In genomic region chr16:4261557-4262172, GRCh38 we compare ENCODE assay signal across 8 cellular contexts. TPM values are rescaled to one million over a fixed set of nuclear protein-coding genes. Genes with fewer than 3 reads are reported as not detected.
A peak's percentile ranks its signal among the peaks of the same experiment; 100 is the strongest.
DNase-seq lines count a peak whose midpoint lies in the region; ATAC-seq and TF ChIP-seq lines count a peak whose summit lies in the region.

No MANE protein-coding gene starts in this region.

- H3K4me1 Mint-ChIP-seq in activated T-cell treated with anti-CD3 and anti-CD28 coated beads, Interleukin-2, amount 50 U/mL, for 72 hours (ENCODE audit: low read depth) = peaks cover 11% of the 10 kb centered on the region

- H3K4me3 Mint-ChIP-seq in activated T-cell treated with anti-CD3 and anti-CD28 coated beads, Interleukin-2, amount 50 U/mL, for 72 hours = no peak overlapping the region

- no peak overlapping the region for H3K9ac ChIP-seq in KMS-11

- DNase-seq in COLO668 (lab: John Stamatoyannopoulos, UW; ENCODE audit: unreplicated experiment) = peak; percentile 38
- peak; percentile 54 to 65 for DNase-seq in activated T-cell treated with anti-CD3 and anti-CD28 coated beads, Interleukin-2, amount 50 U/mL, for 72 hours
- peak; percentile 37 for DNase-seq in hepatic stellate cell (ENCODE audit: low spot score)
- DNase-seq in stimulated activated CD8-positive, alpha-beta memory T cell treated with anti-CD3 and anti-CD28 coated beads, Interleukin-15, amount 100 ng/mL, for 48 hours (ENCODE audit: low read depth in 2 of 2) = peak; percentile 19 to 25
- no peak for DNase-seq in SW480 (ENCODE audit: low spot score)

- peak; percentile 72 for TF ChIP-seq CTCF in KMS-11 (conservative IDR thresholded peaks at IDR 0.05; ENCODE audit: low read depth, low read length)

- H3K4me3 ChIP-seq in KMS-11 (IDR thresholded peaks at IDR 0.05; ENCODE audit: insufficient read depth, low read depth, low read length) = no peak overlapping the region

- H4K20me1 ChIP-seq in KMS-11 (ENCODE audit: insufficient read depth) = peaks cover 5% of the 10 kb centered on the region; the same call in 1 of the 2 replicates

- H3K27me3 ChIP-seq in KMS-11 (ENCODE audit: insufficient read depth, low read depth) = no peaks in the 10 kb centered on the region

- H3K27ac Mint-ChIP-seq in activated T-cell treated with anti-CD3 and anti-CD28 coated beads, Interleukin-2, amount 50 U/mL, for 72 hours = no peak overlapping the region

- no peak overlapping the region for H3K4me2 ChIP-seq in KMS-11

- H3K79me2 ChIP-seq in KMS-11 (ENCODE audit: insufficient read depth, low read depth) = peaks cover 51% of the 10 kb centered on the region

- ATAC-seq in activated T-cell treated with anti-CD3 and anti-CD28 coated beads, Interleukin-2, amount 50 U/mL, for 72 hours (replicated peaks in 1 of 2) = peak; percentile 73 to 74
- ATAC-seq in HG03342 (IDR thresholded peaks at IDR 0.05; ENCODE audit: unreplicated experiment) (no peak), HG03025 (IDR thresholded peaks at IDR 0.05; ENCODE audit: low FRiP score, unreplicated experiment) (no peak)

- H2AFZ ChIP-seq in KMS-11 (ENCODE audit: low read depth) = no peak overlapping the region

- H3K27me3 Mint-ChIP-seq in activated T-cell treated with anti-CD3 and anti-CD28 coated beads, Interleukin-2, amount 50 U/mL, for 72 hours (ENCODE audit: low read depth) = no peaks in the 10 kb centered on the region

- peaks cover 2 to 9% of the 10 kb centered on the region in 2 donors for H3K36me3 Mint-ChIP-seq in activated T-cell treated with anti-CD3 and anti-CD28 coated beads, Interleukin-2, amount 50 U/mL, for 72 hours (ENCODE audit: insufficient read depth in 2 of 2)

- no peaks in the 10 kb centered on the region for H3K4me1 ChIP-seq in KMS-11 (ENCODE audit: low read depth, poor library complexity, severe bottlenecking)

- peaks cover 16% of the 10 kb centered on the region; the same call in 1 of the 2 replicates for H3K36me3 ChIP-seq in KMS-11 (ENCODE audit: insufficient read depth)

- no peaks in the 10 kb centered on the region for H3K9me3 Mint-ChIP-seq in activated T-cell treated with anti-CD3 and anti-CD28 coated beads, Interleukin-2, amount 50 U/mL, for 72 hours

- no peak overlapping the region for H3K27ac ChIP-seq in KMS-11

RNA-seq across cellular contexts. Expression of gene TFAP4, which starts 11.2 kb away (rescaled TPM):
- total RNA-seq in activated T-cell treated with anti-CD3 and anti-CD28 coated beads, Interleukin-2, amount 50 U/mL, for 72 hours = 10 to 100 TPM; 17.8 to 27.2 TPM

RNA-seq across cellular contexts. Expression of gene SRL, which starts 19.8 kb away (rescaled TPM):
- not detected for total RNA-seq in activated T-cell treated with anti-CD3 and anti-CD28 coated beads, Interleukin-2, amount 50 U/mL, for 72 hours

RNA-seq across cellular contexts. Expression of gene GLIS2, which starts 54.2 kb away (rescaled TPM):
- total RNA-seq in activated T-cell treated with anti-CD3 and anti-CD28 coated beads, Interleukin-2, amount 50 U/mL, for 72 hours = 1 to 10 TPM; 1.3 to 1.7 TPM

Comparison
In these comparisons a context has a peak if more than half of its experiments do, and no peak if none do; other contexts are left out.
1. ATAC-seq: peak in activated T-cell treated with anti-CD3 and anti-CD28 coated beads, Interleukin-2, amount 50 U/mL, for 72 hours (2 of 2); none in HG03342 (single experiment) and HG03025 (single experiment).